11 cellular contexts compared by ENCODE assay signal in genomic region chr9:36143242-36143641, GRCh38. TPM values are rescaled to one million over a fixed set of nuclear protein-coding genes. Genes with fewer than 3 reads are reported as not detected.
DNase-seq lines count a peak whose midpoint lies in the region; ATAC-seq and TF ChIP-seq lines count a peak whose summit lies in the region.
"Had no signal": no experiment of that assay in that cellular context is flagged by ENCODE, and none has a peak within 500 bp of the region (broad histone marks: within the 10 kb centered on the region; RNA-seq: fewer than 3 reads in every experiment).

No MANE protein-coding gene starts in this region.

- no peak for TF ChIP-seq CTCF in spleen (IDR thresholded peaks at IDR 0.05 in 8 of 11, conservative IDR thresholded peaks at IDR 0.05 in 3 of 11)
- TF ChIP-seq CTCF in progenitor cell of endocrine pancreas (IDR thresholded peaks at IDR 0.05; ENCODE audit: unreplicated experiment), result no peak

- peak overlapping the region; percentile 74 to 95 (median 90) for H3K27ac ChIP-seq in spleen

- H3K4me3 Mint-ChIP-seq in IgD-negative memory B cell (peak overlapping the region; percentile 95 to 100 (median 100)), immature natural killer cell (peak overlapping the region; percentile 93 to 100 (median 97)), progenitor cell of endocrine pancreas (ENCODE audit: low read depth) (no peak overlapping the region)
- peak overlapping the region; percentile 75 for H3K4me3 Mint-ChIP-seq in activated naive CD8-positive, alpha-beta T cell

- H3K9me3 Mint-ChIP-seq in IgD-negative memory B cell, result peaks cover 4 to 12% (median 6%) of the 10 kb centered on the region in 3 donors
- H3K9me3 Mint-ChIP-seq in activated naive CD8-positive, alpha-beta T cell (ENCODE audit: low read depth), result peaks cover 13% of the 10 kb centered on the region
- H3K9me3 Mint-ChIP-seq in immature natural killer cell, result peaks cover 0 to 3% (median 0%) of the 10 kb centered on the region in 6 donors
- H3K9me3 Mint-ChIP-seq in progenitor cell of endocrine pancreas (ENCODE audit: low read depth), result peaks cover 13% of the 10 kb centered on the region

- peaks cover 60 to 100% (median 88%) of the 10 kb centered on the region in 6 donors for H3K4me1 ChIP-seq in spleen

- ATAC-seq in GM21825 (IDR thresholded peaks at IDR 0.05; ENCODE audit: unreplicated experiment), result no peak
- no peak for ATAC-seq in GM19023 (IDR thresholded peaks at IDR 0.05; ENCODE audit: unreplicated experiment)
- ATAC-seq in GM21723 (IDR thresholded peaks at IDR 0.05; ENCODE audit: unreplicated experiment), result no peak

- H3K36me3 ChIP-seq in spleen, result peaks cover 0 to 22% (median 0%) of the 10 kb centered on the region in 6 donors

- H3K4me3 ChIP-seq in spleen, result peak overlapping the region in 7 of 8 donors; percentile 8 to 67 (median 29)

- no peak for TF ChIP-seq POLR2A in spleen (IDR thresholded peaks at IDR 0.05)

- H3K27ac Mint-ChIP-seq in IgD-negative memory B cell (peak overlapping the region; percentile 86 to 100 (median 91)), immature natural killer cell (peak overlapping the region; percentile 98 to 100 (median 100)), progenitor cell of endocrine pancreas (no peak overlapping the region)
- peak overlapping the region; percentile 92 for H3K27ac Mint-ChIP-seq in activated naive CD8-positive, alpha-beta T cell

- peaks cover 1% of the 10 kb centered on the region for H3K27me3 Mint-ChIP-seq in IgD-negative memory B cell
- no peaks in the 10 kb centered on the region for H3K27me3 Mint-ChIP-seq in activated naive CD8-positive, alpha-beta T cell
- peaks cover 3 to 11% (median 9%) of the 10 kb centered on the region in 3 donors for H3K27me3 Mint-ChIP-seq in immature natural killer cell (ENCODE audit: low read depth in 3 of 3)
- H3K27me3 Mint-ChIP-seq in progenitor cell of endocrine pancreas, result peaks cover 19% of the 10 kb centered on the region

- H3K9me3 ChIP-seq in spleen, result peaks cover 0 to 9% (median 0%) of the 10 kb centered on the region in 8 donors

- H3K36me3 Mint-ChIP-seq in IgD-negative memory B cell (peaks cover 8% of the 10 kb centered on the region), immature natural killer cell (peaks cover 14 to 35% (median 32%) of the 10 kb centered on the region in 3 donors), progenitor cell of endocrine pancreas (ENCODE audit: insufficient read depth) (peaks cover 11% of the 10 kb centered on the region)
- peaks cover 18% of the 10 kb centered on the region for H3K36me3 Mint-ChIP-seq in activated naive CD8-positive, alpha-beta T cell

- no peaks in the 10 kb centered on the region for H3K27me3 ChIP-seq in spleen (replicated peaks in 1 of 7)

- WGBS in spleen, 5 donors, result 60 to 68% (median 63%) methylated on average over 13 of the region's 13 CpGs

- DNase-seq in immature natural killer cell, result peak in 2 of 3 donors; percentile 36 to 49
- no peak for DNase-seq in spleen
- DNase-seq in progenitor cell of endocrine pancreas (ENCODE audit: low spot score, unreplicated experiment), result no peak
- DNase-seq: DND-41, NCI-H2171 had no signal

- peaks cover 63 to 83% (median 79%) of the 10 kb centered on the region in 3 donors for H3K4me1 Mint-ChIP-seq in IgD-negative memory B cell
- peaks cover 96% of the 10 kb centered on the region for H3K4me1 Mint-ChIP-seq in activated naive CD8-positive, alpha-beta T cell (ENCODE audit: low read depth)
- H3K4me1 Mint-ChIP-seq in immature natural killer cell, result peaks cover 100% of the 10 kb centered on the region in 2 donors
- no peaks in the 10 kb centered on the region for H3K4me1 Mint-ChIP-seq in progenitor cell of endocrine pancreas (ENCODE audit: low read depth)

- intact Hi-C loops in spleen (cut with DNase I; ENCODE audit: low total_unique reads), result no loop called here

RNA-seq across cellular contexts. Expression of gene GLIPR2, which starts 6.7 kb away (rescaled TPM):
- polyA plus RNA-seq in IgD-negative memory B cell, result 36.2 TPM
- polyA plus RNA-seq in immature natural killer cell, result 100 to 1,000 TPM; 327 to 486 (median 374) TPM
- total RNA-seq in spleen, result 10 to 100 TPM; 25.4 to 72.1 (median 42.1) TPM
- 10 to 100 TPM; 25.2 to 37.5 (median 30.3) TPM for polyA plus RNA-seq in spleen
- 7.3 TPM in 2 replicates for total RNA-seq in progenitor cell of endocrine pancreas

RNA-seq across cellular contexts. Expression of gene CCIN, which starts 25.9 kb away (rescaled TPM):
- polyA plus RNA-seq in IgD-negative memory B cell (0.64 TPM), immature natural killer cell (under 1 TPM in 1 of 3 donors, not detected in 2; 0.43 TPM), spleen (under 1 TPM; 0.03 to 0.09 (median 0.03) TPM)
- total RNA-seq in spleen (1 to 10 TPM in 1 of 7 donors, under 1 TPM in 3, not detected in 3; 0.13 to 1.0 (median 0.46) TPM), progenitor cell of endocrine pancreas (not detected in 2 replicates)
- total RNA-seq: kidney epithelial cell had no signal

RNA-seq across cellular contexts. Expression of gene CLTA, which starts 47.5 kb away (rescaled TPM):
- polyA plus RNA-seq in IgD-negative memory B cell (82.0 TPM), immature natural killer cell (100 to 1,000 TPM in 1 of 3 donors, 10 to 100 TPM in 2; 62.2 to 121 (median 89.0) TPM), spleen (100 to 1,000 TPM in 2 of 3 donors, 10 to 100 TPM in 1; 92.0 to 176 (median 133) TPM)
- total RNA-seq in spleen (100 to 1,000 TPM; 122 to 166 (median 140) TPM), progenitor cell of endocrine pancreas (178 and 185 TPM in 2 replicates)

Comparison
In these comparisons a context has a peak if more than half of its experiments do, and no peak if none do; other contexts are left out.
1. DNase-seq: peak in immature natural killer cell (2 of 3); none in spleen (single experiment) and progenitor cell of endocrine pancreas (single experiment).